15 cellular contexts compared by ENCODE assay signal in genomic region chr19:29678484-29679106, GRCh38. TPM values are rescaled to one million over a fixed set of nuclear protein-coding genes. Genes with fewer than 3 reads are reported as not detected.
A peak's percentile ranks its signal among the peaks of the same experiment; 100 is the strongest.
DNase-seq lines count a peak whose midpoint lies in the region; ATAC-seq and TF ChIP-seq lines count a peak whose summit lies in the region.
"Had no signal": no experiment of that assay in that cellular context is flagged by ENCODE, and none has a peak within 500 bp of the region (broad histone marks: within the 10 kb centered on the region; RNA-seq: fewer than 3 reads in every experiment).

No MANE protein-coding gene starts in this region.

- no peak overlapping the region for H3K9ac ChIP-seq in smooth muscle cell (ENCODE audit: low read depth)
- H3K9ac ChIP-seq: KMS-11 had no signal

- H3K36me3 ChIP-seq in MG63 (peaks cover 31% of the 10 kb centered on the region), esophagus (ENCODE audit: control insufficient read depth in 2 of 2, insufficient read depth in 2 of 2, low read length in 1 of 2) (peaks cover 4 to 30% of the 10 kb centered on the region in 2 donors), right lobe of liver (peaks cover 0 to 18% (median 9%) of the 10 kb centered on the region in 4 donors), smooth muscle cell (ENCODE audit: low read depth) (no peaks in the 10 kb centered on the region)

- H3K27me3 ChIP-seq in MG63 (no peaks in the 10 kb centered on the region), esophagus (ENCODE audit: control insufficient read depth in 1 of 2, insufficient read depth in 2 of 2, low read length in 2 of 2) (no peaks in the 10 kb centered on the region), right lobe of liver (no peaks in the 10 kb centered on the region), smooth muscle cell (ENCODE audit: low read depth) (no peaks in the 10 kb centered on the region)

- WGBS in esophagus, 2 donors, result 68 to 71% methylated on average over 16 to 20 of the region's 20 CpGs
- 0% methylated on average over 1 of the region's 20 CpGs for WGBS in right lobe of liver (ENCODE audit: insufficient coverage, low coverage, low lambda C conversion rate, missing lambda C conversion rate)
- 72% methylated on average over 20 of the region's 20 CpGs for WGBS in smooth muscle cell (ENCODE audit: low lambda C conversion rate)

- no peak overlapping the region for H2AFZ ChIP-seq in smooth muscle cell (ENCODE audit: low read depth)

- no peaks in the 10 kb centered on the region for H3F3A ChIP-seq in smooth muscle cell (ENCODE audit: low read depth)

- H3K27ac ChIP-seq in esophagus (ENCODE audit: low read depth in 2 of 2, low read length in 1 of 2) (peak overlapping the region; percentile 11 to 29), right lobe of liver (peak overlapping the region; percentile 1 to 80 (median 67)), temporal lobe (ENCODE audit: low read depth, low read length) (peak overlapping the region; percentile 75), smooth muscle cell (ENCODE audit: low read depth) (no peak overlapping the region)
- H3K27ac ChIP-seq: KMS-11 had no signal

- no peak for TF ChIP-seq POLR2A in right lobe of liver (IDR thresholded peaks at IDR 0.05)

- H3K9me3 ChIP-seq in MG63, result no peaks in the 10 kb centered on the region
- H3K9me3 ChIP-seq in esophagus (ENCODE audit: control insufficient read depth in 2 of 2, insufficient read depth in 1 of 2, low read depth in 1 of 2, low read length in 1 of 2), result no peaks in the 10 kb centered on the region
- no peaks in the 10 kb centered on the region for H3K9me3 ChIP-seq in right lobe of liver
- no peaks in the 10 kb centered on the region for H3K9me3 ChIP-seq in smooth muscle cell (replicated peaks; ENCODE audit: low read depth)

- no peak overlapping the region for H3K4me2 ChIP-seq in smooth muscle cell
- H3K4me2 ChIP-seq: KMS-11 had no signal

- ATAC-seq in right lobe of liver (peak; percentile 46 to 79 (median 73)), HG03460 (IDR thresholded peaks at IDR 0.05; ENCODE audit: unreplicated experiment) (no peak), HG02938 (IDR thresholded peaks at IDR 0.05; ENCODE audit: unreplicated experiment) (no peak)

- DNase-seq in MG63, result peak; percentile 62
- DNase-seq in right lobe of liver, result peak; percentile 78 to 96 (median 94)
- DNase-seq in smooth muscle cell (lab: John Stamatoyannopoulos, UW; ENCODE audit: unreplicated experiment), result no peak
- no peak for DNase-seq in inferior parietal cortex (ENCODE audit: extremely low spot score)
- DNase-seq: activated CD4-positive, CD25-positive, alpha-beta regulatory T cell; activated naive CD4-positive, alpha-beta T cell treated with Interleukin-2 at 50 U/mL for 16 hours; NCI-H226; SHP77; stimulated activated CD4-positive, alpha-beta T cell treated with anti-CD3 and anti-CD28 coated beads, Interleukin-4, amount 100 ng/mL, for 1 hour had no signal

- intact Hi-C loops in right lobe of liver (cut with DNase I), result loop anchor here (10.0 kb wide), 1 partner anchor 64 kb away; no protein-coding TSS in a partner anchor

- H3K4me3 ChIP-seq in MG63, result no peak overlapping the region
- H3K4me3 ChIP-seq in esophagus (ENCODE audit: low read depth in 1 of 2, low read length in 2 of 2), result no peak overlapping the region
- no peak overlapping the region for H3K4me3 ChIP-seq in right lobe of liver
- no peak overlapping the region for H3K4me3 ChIP-seq in smooth muscle cell

- no peaks in the 10 kb centered on the region for H3K79me2 ChIP-seq in smooth muscle cell (ENCODE audit: low read depth)

- no peaks in the 10 kb centered on the region for H4K20me1 ChIP-seq in smooth muscle cell (ENCODE audit: low read depth)

- TF ChIP-seq CTCF in right lobe of liver (IDR thresholded peaks at IDR 0.05) (no peak), smooth muscle cell (IDR thresholded peaks at IDR 0.05; ENCODE audit: borderline replicate concordance, insufficient read depth, poor library complexity, severe bottlenecking) (no peak)

- H3K4me1 ChIP-seq in esophagus (ENCODE audit: control insufficient read depth in 2 of 2, insufficient read depth in 2 of 2, low read length in 1 of 2) (peaks cover 0 to 44% of the 10 kb centered on the region in 2 donors), right lobe of liver (peaks cover 0 to 66% (median 35%) of the 10 kb centered on the region in 4 donors), smooth muscle cell (ENCODE audit: low read depth) (no peaks in the 10 kb centered on the region)

RNA-seq across cellular contexts. Expression of gene PLEKHF1, which starts 13.3 kb away (rescaled TPM):
- total RNA-seq in MG63 (2014; rRNA removed; shearing (Covaris generic); ENCODE audit: low replicate concordance), result 22.2 and 37.5 TPM in 2 replicates
- polyA plus RNA-seq in esophagus, result 10 to 100 TPM; 15.1 to 33.6 TPM
- 10 to 100 TPM in 2 of 6 experiments, 1 to 10 TPM in 4; 5.6 to 13.8 (median 9.8) TPM for total RNA-seq in right lobe of liver
- total RNA-seq in temporal lobe, result 0.49 TPM
- 2.2 and 2.3 TPM in 2 replicates for total RNA-seq in smooth muscle cell
- polyA plus RNA-seq in smooth muscle cell, result 4.0 and 6.9 TPM in 2 replicates
- polyA plus RNA-seq: neural cell had no signal

RNA-seq across cellular contexts. Expression of gene C19orf12, which starts 36.5 kb away (rescaled TPM):
- total RNA-seq in MG63 (2014; rRNA removed; shearing (Covaris generic); ENCODE audit: low replicate concordance), result 35.6 and 47.0 TPM in 2 replicates
- polyA plus RNA-seq in esophagus, result 1 to 10 TPM; 8.2 to 8.4 TPM
- 10 to 100 TPM; 35.2 to 62.8 (median 52.4) TPM for total RNA-seq in right lobe of liver
- total RNA-seq in temporal lobe, result 35.9 TPM
- total RNA-seq in smooth muscle cell, result 22.7 and 29.7 TPM in 2 replicates
- polyA plus RNA-seq in smooth muscle cell, result 30.0 TPM in 2 replicates

Comparison
In these comparisons a context has a peak if more than half of its experiments do, and no peak if none do; other contexts are left out.
1. DNase-seq: peak in MG63 (single experiment) and right lobe of liver (3 of 3); none in smooth muscle cell (single experiment) and inferior parietal cortex (single experiment).
2. ATAC-seq: peak in right lobe of liver (4 of 4); none in HG03460 (single experiment) and HG02938 (single experiment).